8 cellular contexts compared by ENCODE assay signal in genomic region chr17:4947411-4948165, GRCh38. TPM values are rescaled to one million over a fixed set of nuclear protein-coding genes. Genes with fewer than 3 reads are reported as not detected.
DNase-seq lines count a peak whose midpoint lies in the region; ATAC-seq, FAIRE-seq and TF ChIP-seq lines count a peak whose summit lies in the region.

No MANE protein-coding gene starts in this region.

- FAIRE-seq in HepG2 (lab: Jason Lieb, UNC), result no peak

- ATAC-seq in HepG2, result peak; percentile 8
- ATAC-seq in HG02610 (IDR thresholded peaks at IDR 0.05; ENCODE audit: unreplicated experiment), result no peak

- peaks cover 12% of the 10 kb centered on the region for H3K4me1 ChIP-seq in colonic mucosa
- peaks cover 47% of the 10 kb centered on the region for H3K4me1 ChIP-seq in HepG2 (ENCODE audit: insufficient read depth, low read length)

- H2AFZ ChIP-seq in HepG2 (ENCODE audit: low read length), result no peak overlapping the region

- H3K4me2 ChIP-seq in HepG2 (ENCODE audit: low read depth, low read length), result peak overlapping the region; percentile 96

- H3K27me3 ChIP-seq in colonic mucosa, result no peaks in the 10 kb centered on the region
- no peaks in the 10 kb centered on the region; a peak in 1 of 5 replicates for H3K27me3 ChIP-seq in HepG2 (ENCODE audit: control insufficient read depth in 1 of 2, insufficient read depth in 2 of 2, low read length in 2 of 2)

- H3K9me3 ChIP-seq in colonic mucosa, result no peaks in the 10 kb centered on the region
- H3K9me3 ChIP-seq in HepG2 (ENCODE audit: low read length), result no peaks in the 10 kb centered on the region

- peak; percentile 33 for DNase-seq in NCI-H345 (lab: John Stamatoyannopoulos, UW)
- no peak for DNase-seq in NCI-H345 treated with DMSO at 0.1 percent for 48 hours (lab: John Stamatoyannopoulos, UW; ENCODE audit: unreplicated experiment)
- DNase-seq in MV-4-11 (lab: John Stamatoyannopoulos, UW), result peak; percentile 45
- peak; percentile 66 to 67 for DNase-seq in activated CD4-positive, alpha-beta T cell treated with anti-CD3 and anti-CD28 coated beads for 4 hours
- peak; percentile 80 for DNase-seq in colonic mucosa
- peak; percentile 50 for DNase-seq in HepG2 (ENCODE audit: low spot score)
- DNase-seq in stimulated activated CD4-positive, alpha-beta T cell treated with anti-CD3 and anti-CD28 coated beads, TNF-alpha, amount 100 ng/mL, for 4 hours (ENCODE audit: low read depth in 3 of 3), result peak in 2 of 3 experiments; percentile 50 to 62

- TF ChIP-seq POLR2A in HepG2 (IDR thresholded peaks at IDR 0.05; ENCODE audit: insufficient read depth in 1 of 2, low read depth in 2 of 2, low read length in 2 of 2), result peak in 1 of 2 experiments; percentile 46; a peak in 1 of 4 replicates

- CTCF ChIA-PET in HepG2 (lab: Yijun Ruan, JAX; ENCODE audit: low intra/inter-chr PET ratio, low total read pairs), result no interaction called here

- H3K9ac ChIP-seq in colonic mucosa (ENCODE audit: low read depth in 2 of 2, low read length in 2 of 2) (peak overlapping the region; percentile 99), HepG2 (ENCODE audit: insufficient read depth, low read depth, low read length) (peak overlapping the region; percentile 99)

- no TSS peak for BruUV-seq in HepG2 (replicated peaks; lab: Mats Ljungman, UMichigan)

- TF ChIP-seq RAD21 in HepG2 (CRISPR knock-in tag; IDR thresholded peaks at IDR 0.05), result 0 out of 2 replicates have a peak, but pooled peaks have one; percentile 10

- peaks cover 49% of the 10 kb centered on the region for H3K79me2 ChIP-seq in HepG2 (ENCODE audit: insufficient read depth, low read length)

- H3K36me3 ChIP-seq in colonic mucosa, result peaks cover 14% of the 10 kb centered on the region
- H3K36me3 ChIP-seq in HepG2 (replicated peaks in 1 of 2; ENCODE audit: control insufficient read depth in 1 of 2, insufficient read depth in 2 of 2, low read length in 2 of 2), result peaks cover 16 to 37% of the 10 kb centered on the region in 2 experiments

- in situ Hi-C loops in HepG2 (cut with HindIII; ENCODE audit: extremely low pct_ligation_motif_present, low pct_unique_long_range_greater_than_20kb), result no loop called here

- TF ChIP-seq EP300 in HepG2 (IDR thresholded peaks at IDR 0.05; ENCODE audit: low read depth in 2 of 2, low read length in 2 of 2), result no peak
- no peak for TF ChIP-seq EP300 in HepG2 (CRISPR knock-in tag; IDR thresholded peaks at IDR 0.05; ENCODE audit: borderline replicate concordance)

- 1% methylated on average over 15 of the region's 56 CpGs for WGBS in HepG2 (ENCODE audit: low lambda C conversion rate)

- peak overlapping the region; percentile 98 for H3K27ac ChIP-seq in colonic mucosa
- peak overlapping the region; percentile 99 for H3K27ac ChIP-seq in HepG2 (ENCODE audit: extremely low read length, insufficient read depth, low read length)

- no peak for TF ChIP-seq CTCF in colonic mucosa (IDR thresholded peaks at IDR 0.05)
- no peak for TF ChIP-seq CTCF in HepG2 (CRISPR knock-in tag; IDR thresholded peaks at IDR 0.05)

- intact Hi-C loops in colonic mucosa (cut with DNase I), result no loop called here
- intact Hi-C loops in HepG2 (cut with micrococcal nuclease; ENCODE audit: unreplicated experiment), result no loop called here

- POLR2A ChIA-PET in HepG2 (lab: Yijun Ruan, JAX), result interaction anchor here (0.9 to 10.0 kb wide), 7 partner anchors 8 to 53 kb away, joined by 3 to 273 read pairs (median 9); partner anchors contain the start of genes INCA1, KIF1C, RNF167 and SLC25A11

- H3K4me3 ChIP-seq in colonic mucosa, result peak overlapping the region; percentile 89
- peak overlapping the region; percentile 93 to 100 (median 100) for H3K4me3 ChIP-seq in HepG2 (replicated peaks in 1 of 3; ENCODE audit: insufficient read depth in 1 of 3, low read depth in 2 of 3, low read length in 3 of 3)

- peaks cover 33% of the 10 kb centered on the region for H4K20me1 ChIP-seq in HepG2 (ENCODE audit: insufficient read depth, low read length)

RNA-seq across cellular contexts. Expression of gene PFN1, which starts 0.7 kb away (rescaled TPM):
- total RNA-seq in colonic mucosa, result 1,000 to 10,000 TPM in 1 of 2 donors, 100 to 1,000 TPM in 1; 839 to 1,278 TPM
- 494 and 520 TPM in 2 replicates for total RNA-seq in HepG2 (2016; rRNA removed; fragmentation: Illumina TruSeq; extraction: Trizol)
- total RNA-seq in HepG2 (2016; cell fraction: cytosol; rRNA removed; fragmentation: Illumina TruSeq; extraction: Trizol; ENCODE audit: low read depth), result 274 and 364 TPM in 2 replicates
- 482 and 502 TPM in 2 replicates for total RNA-seq in HepG2 (2016; cell fraction: insoluble cytoplasmic fraction; rRNA removed; fragmentation: Illumina TruSeq; extraction: Trizol)
- total RNA-seq in HepG2 (2016; cell fraction: membrane; rRNA removed; fragmentation: Illumina TruSeq; extraction: Trizol), result 274 and 390 TPM in 2 replicates
- 166 and 182 TPM in 2 replicates for total RNA-seq in HepG2 (2016; cell fraction: nucleus; rRNA removed; fragmentation: Illumina TruSeq; extraction: Trizol)
- 589 and 613 TPM in 2 replicates for polyA plus RNA-seq in HepG2 (2011; rRNA removed)
- polyA plus RNA-seq in HepG2 (2011; cell fraction: cytosol; rRNA removed), result 590 and 702 TPM in 2 replicates
- 303 and 324 TPM in 2 replicates for polyA plus RNA-seq in HepG2 (2011; cell fraction: nucleus; rRNA removed)
- polyA plus RNA-seq in HepG2 (2012), result 507 and 533 TPM in 2 replicates
- 515 and 664 TPM in 2 replicates for polyA plus RNA-seq in HepG2 (2016; cell fraction: cytosol; fragmentation: Illumina TruSeq; extraction: Trizol; ENCODE audit: low read depth)
- polyA plus RNA-seq in HepG2 (2016; cell fraction: insoluble cytoplasmic fraction; fragmentation: Illumina TruSeq; extraction: Trizol; ENCODE audit: low read depth), result 954 and 1,000 TPM in 2 replicates
- 494 and 571 TPM in 2 replicates for polyA plus RNA-seq in HepG2 (2016; cell fraction: membrane; fragmentation: Illumina TruSeq; extraction: Trizol; ENCODE audit: low read depth)
- polyA plus RNA-seq in HepG2 (2016; cell fraction: nucleus; fragmentation: Illumina TruSeq; extraction: Trizol; ENCODE audit: insufficient read depth, low read depth), result 485 and 521 TPM in 2 replicates
- polyA minus RNA-seq in HepG2 (2011; rRNA and poly(A)+ RNA removed; ENCODE audit: low replicate concordance), result 456 and 623 TPM in 2 replicates
- polyA minus RNA-seq in HepG2 (2011; cell fraction: cytosol; rRNA and poly(A)+ RNA removed), result 408 and 605 TPM in 2 replicates
- polyA minus RNA-seq in HepG2 (2011; cell fraction: nucleus; rRNA and poly(A)+ RNA removed), result 126 and 127 TPM in 2 replicates

RNA-seq across cellular contexts. Expression of gene ENO3, which starts 3.3 kb away (rescaled TPM):
- total RNA-seq in colonic mucosa (10 to 100 TPM in 1 of 2 donors, 1 to 10 TPM in 1; 3.8 to 17.6 TPM), HepG2 (2016; rRNA removed; fragmentation: Illumina TruSeq; extraction: Trizol) (59.8 and 68.2 TPM in 2 replicates)
- 28.3 and 29.6 TPM in 2 replicates for total RNA-seq in HepG2 (2016; cell fraction: cytosol; rRNA removed; fragmentation: Illumina TruSeq; extraction: Trizol; ENCODE audit: low read depth)
- 63.3 and 64.1 TPM in 2 replicates for total RNA-seq in HepG2 (2016; cell fraction: insoluble cytoplasmic fraction; rRNA removed; fragmentation: Illumina TruSeq; extraction: Trizol)
- 24.9 and 26.4 TPM in 2 replicates for total RNA-seq in HepG2 (2016; cell fraction: membrane; rRNA removed; fragmentation: Illumina TruSeq; extraction: Trizol)
- total RNA-seq in HepG2 (2016; cell fraction: nucleus; rRNA removed; fragmentation: Illumina TruSeq; extraction: Trizol), result 60.8 and 62.5 TPM in 2 replicates
- polyA plus RNA-seq in HepG2 (2011; rRNA removed), result 51.9 and 69.8 TPM in 2 replicates
- 25.2 and 41.5 TPM in 2 replicates for polyA plus RNA-seq in HepG2 (2011; cell fraction: cytosol; rRNA removed)
- 315 and 418 TPM in 2 replicates for polyA plus RNA-seq in HepG2 (2011; cell fraction: nucleus; rRNA removed)
- polyA plus RNA-seq in HepG2 (2012), result 30.6 and 32.9 TPM in 2 replicates
- 29.4 and 30.6 TPM in 2 replicates for polyA plus RNA-seq in HepG2 (2016; cell fraction: cytosol; fragmentation: Illumina TruSeq; extraction: Trizol; ENCODE audit: low read depth)
- 80.8 and 89.8 TPM in 2 replicates for polyA plus RNA-seq in HepG2 (2016; cell fraction: insoluble cytoplasmic fraction; fragmentation: Illumina TruSeq; extraction: Trizol; ENCODE audit: low read depth)
- polyA plus RNA-seq in HepG2 (2016; cell fraction: membrane; fragmentation: Illumina TruSeq; extraction: Trizol; ENCODE audit: low read depth), result 21.3 and 21.5 TPM in 2 replicates
- polyA plus RNA-seq in HepG2 (2016; cell fraction: nucleus; fragmentation: Illumina TruSeq; extraction: Trizol; ENCODE audit: insufficient read depth, low read depth), result 236 and 244 TPM in 2 replicates
- 27.3 and 88.8 TPM in 2 replicates for polyA minus RNA-seq in HepG2 (2011; rRNA and poly(A)+ RNA removed; ENCODE audit: low replicate concordance)
- polyA minus RNA-seq in HepG2 (2011; cell fraction: cytosol; rRNA and poly(A)+ RNA removed), result 6.0 and 7.5 TPM in 2 replicates
- 27.0 and 31.7 TPM in 2 replicates for polyA minus RNA-seq in HepG2 (2011; cell fraction: nucleus; rRNA and poly(A)+ RNA removed)

RNA-seq across cellular contexts. Expression of gene RNF167, which starts 7.5 kb away (rescaled TPM):
- total RNA-seq in colonic mucosa (100 to 1,000 TPM in 1 of 2 donors, 10 to 100 TPM in 1; 92.1 to 120 TPM), HepG2 (2016; rRNA removed; fragmentation: Illumina TruSeq; extraction: Trizol) (35.7 and 44.1 TPM in 2 replicates)
- total RNA-seq in HepG2 (2016; cell fraction: cytosol; rRNA removed; fragmentation: Illumina TruSeq; extraction: Trizol; ENCODE audit: low read depth), result 16.6 and 21.0 TPM in 2 replicates
- 35.1 and 40.1 TPM in 2 replicates for total RNA-seq in HepG2 (2016; cell fraction: insoluble cytoplasmic fraction; rRNA removed; fragmentation: Illumina TruSeq; extraction: Trizol)
- 55.7 and 57.0 TPM in 2 replicates for total RNA-seq in HepG2 (2016; cell fraction: membrane; rRNA removed; fragmentation: Illumina TruSeq; extraction: Trizol)
- total RNA-seq in HepG2 (2016; cell fraction: nucleus; rRNA removed; fragmentation: Illumina TruSeq; extraction: Trizol), result 35.7 and 36.1 TPM in 2 replicates
- polyA plus RNA-seq in HepG2 (2011; rRNA removed), result 45.4 and 49.9 TPM in 2 replicates
- 56.8 and 59.9 TPM in 2 replicates for polyA plus RNA-seq in HepG2 (2011; cell fraction: cytosol; rRNA removed)
- 75.7 and 85.0 TPM in 2 replicates for polyA plus RNA-seq in HepG2 (2011; cell fraction: nucleus; rRNA removed)
- 54.2 and 62.3 TPM in 2 replicates for polyA plus RNA-seq in HepG2 (2012)
- polyA plus RNA-seq in HepG2 (2016; cell fraction: cytosol; fragmentation: Illumina TruSeq; extraction: Trizol; ENCODE audit: low read depth), result 28.1 and 30.9 TPM in 2 replicates
- polyA plus RNA-seq in HepG2 (2016; cell fraction: insoluble cytoplasmic fraction; fragmentation: Illumina TruSeq; extraction: Trizol; ENCODE audit: low read depth), result 58.7 and 75.7 TPM in 2 replicates
- 80.2 and 86.8 TPM in 2 replicates for polyA plus RNA-seq in HepG2 (2016; cell fraction: membrane; fragmentation: Illumina TruSeq; extraction: Trizol; ENCODE audit: low read depth)
- 94.6 and 94.8 TPM in 2 replicates for polyA plus RNA-seq in HepG2 (2016; cell fraction: nucleus; fragmentation: Illumina TruSeq; extraction: Trizol; ENCODE audit: insufficient read depth, low read depth)
- 83.4 and 279 TPM in 2 replicates for polyA minus RNA-seq in HepG2 (2011; rRNA and poly(A)+ RNA removed; ENCODE audit: low replicate concordance)
- 40.3 and 46.3 TPM in 2 replicates for polyA minus RNA-seq in HepG2 (2011; cell fraction: cytosol; rRNA and poly(A)+ RNA removed)
- polyA minus RNA-seq in HepG2 (2011; cell fraction: nucleus; rRNA and poly(A)+ RNA removed), result 27.2 and 33.9 TPM in 2 replicates

RNA-seq across cellular contexts. Expression of gene SLC25A11, which starts 7.7 kb away (rescaled TPM):
- total RNA-seq in colonic mucosa (100 to 1,000 TPM in 1 of 2 donors, 10 to 100 TPM in 1; 73.1 to 116 TPM), HepG2 (2016; rRNA removed; fragmentation: Illumina TruSeq; extraction: Trizol) (47.2 and 47.9 TPM in 2 replicates)
- total RNA-seq in HepG2 (2016; cell fraction: cytosol; rRNA removed; fragmentation: Illumina TruSeq; extraction: Trizol; ENCODE audit: low read depth), result 22.1 and 25.5 TPM in 2 replicates
- 40.6 and 48.7 TPM in 2 replicates for total RNA-seq in HepG2 (2016; cell fraction: insoluble cytoplasmic fraction; rRNA removed; fragmentation: Illumina TruSeq; extraction: Trizol)
- total RNA-seq in HepG2 (2016; cell fraction: membrane; rRNA removed; fragmentation: Illumina TruSeq; extraction: Trizol), result 28.0 and 32.2 TPM in 2 replicates
- 21.3 and 23.1 TPM in 2 replicates for total RNA-seq in HepG2 (2016; cell fraction: nucleus; rRNA removed; fragmentation: Illumina TruSeq; extraction: Trizol)
- 35.0 and 35.4 TPM in 2 replicates for polyA plus RNA-seq in HepG2 (2011; rRNA removed)
- polyA plus RNA-seq in HepG2 (2011; cell fraction: cytosol; rRNA removed), result 31.3 and 45.3 TPM in 2 replicates
- 41.0 and 42.8 TPM in 2 replicates for polyA plus RNA-seq in HepG2 (2011; cell fraction: nucleus; rRNA removed)
- 19.7 and 27.6 TPM in 2 replicates for polyA plus RNA-seq in HepG2 (2012)
- 21.7 and 29.8 TPM in 2 replicates for polyA plus RNA-seq in HepG2 (2016; cell fraction: cytosol; fragmentation: Illumina TruSeq; extraction: Trizol; ENCODE audit: low read depth)
- polyA plus RNA-seq in HepG2 (2016; cell fraction: insoluble cytoplasmic fraction; fragmentation: Illumina TruSeq; extraction: Trizol; ENCODE audit: low read depth), result 44.9 and 50.2 TPM in 2 replicates
- polyA plus RNA-seq in HepG2 (2016; cell fraction: membrane; fragmentation: Illumina TruSeq; extraction: Trizol; ENCODE audit: low read depth), result 22.8 and 26.7 TPM in 2 replicates
- 36.1 and 36.6 TPM in 2 replicates for polyA plus RNA-seq in HepG2 (2016; cell fraction: nucleus; fragmentation: Illumina TruSeq; extraction: Trizol; ENCODE audit: insufficient read depth, low read depth)
- polyA minus RNA-seq in HepG2 (2011; rRNA and poly(A)+ RNA removed; ENCODE audit: low replicate concordance), result 77.5 and 91.1 TPM in 2 replicates
- 17.0 and 18.5 TPM in 2 replicates for polyA minus RNA-seq in HepG2 (2011; cell fraction: cytosol; rRNA and poly(A)+ RNA removed)
- polyA minus RNA-seq in HepG2 (2011; cell fraction: nucleus; rRNA and poly(A)+ RNA removed), result 20.0 and 27.3 TPM in 2 replicates

RNA-seq across cellular contexts. Expression of gene GP1BA, which starts 15.5 kb away (rescaled TPM):
- not detected for total RNA-seq in colonic mucosa
- not detected in 2 replicates for total RNA-seq in HepG2 (2016; rRNA removed; fragmentation: Illumina TruSeq; extraction: Trizol)
- not detected in 2 replicates for total RNA-seq in HepG2 (2016; cell fraction: cytosol; rRNA removed; fragmentation: Illumina TruSeq; extraction: Trizol; ENCODE audit: low read depth)
- total RNA-seq in HepG2 (2016; cell fraction: insoluble cytoplasmic fraction; rRNA removed; fragmentation: Illumina TruSeq; extraction: Trizol), result not detected in 2 replicates
- not detected in 2 replicates for total RNA-seq in HepG2 (2016; cell fraction: membrane; rRNA removed; fragmentation: Illumina TruSeq; extraction: Trizol)
- total RNA-seq in HepG2 (2016; cell fraction: nucleus; rRNA removed; fragmentation: Illumina TruSeq; extraction: Trizol), result not detected in 2 replicates
- polyA plus RNA-seq in HepG2 (2011; rRNA removed), result not detected in 2 replicates
- polyA plus RNA-seq in HepG2 (2011; cell fraction: cytosol; rRNA removed), result not detected in 2 replicates
- polyA plus RNA-seq in HepG2 (2011; cell fraction: nucleus; rRNA removed), result not detected in 2 replicates
- polyA plus RNA-seq in HepG2 (2012), result 0.35 and 0.58 TPM in 2 replicates
- not detected in 2 replicates for polyA plus RNA-seq in HepG2 (2016; cell fraction: cytosol; fragmentation: Illumina TruSeq; extraction: Trizol; ENCODE audit: low read depth)
- not detected in 2 replicates for polyA plus RNA-seq in HepG2 (2016; cell fraction: insoluble cytoplasmic fraction; fragmentation: Illumina TruSeq; extraction: Trizol; ENCODE audit: low read depth)
- not detected in 2 replicates for polyA plus RNA-seq in HepG2 (2016; cell fraction: membrane; fragmentation: Illumina TruSeq; extraction: Trizol; ENCODE audit: low read depth)
- not detected in 2 replicates for polyA plus RNA-seq in HepG2 (2016; cell fraction: nucleus; fragmentation: Illumina TruSeq; extraction: Trizol; ENCODE audit: insufficient read depth, low read depth)
- not detected in 2 replicates for polyA minus RNA-seq in HepG2 (2011; rRNA and poly(A)+ RNA removed; ENCODE audit: low replicate concordance)
- polyA minus RNA-seq in HepG2 (2011; cell fraction: cytosol; rRNA and poly(A)+ RNA removed), result not detected in 2 replicates
- not detected in 2 replicates for polyA minus RNA-seq in HepG2 (2011; cell fraction: nucleus; rRNA and poly(A)+ RNA removed)
